In the genomic region with DNA sequence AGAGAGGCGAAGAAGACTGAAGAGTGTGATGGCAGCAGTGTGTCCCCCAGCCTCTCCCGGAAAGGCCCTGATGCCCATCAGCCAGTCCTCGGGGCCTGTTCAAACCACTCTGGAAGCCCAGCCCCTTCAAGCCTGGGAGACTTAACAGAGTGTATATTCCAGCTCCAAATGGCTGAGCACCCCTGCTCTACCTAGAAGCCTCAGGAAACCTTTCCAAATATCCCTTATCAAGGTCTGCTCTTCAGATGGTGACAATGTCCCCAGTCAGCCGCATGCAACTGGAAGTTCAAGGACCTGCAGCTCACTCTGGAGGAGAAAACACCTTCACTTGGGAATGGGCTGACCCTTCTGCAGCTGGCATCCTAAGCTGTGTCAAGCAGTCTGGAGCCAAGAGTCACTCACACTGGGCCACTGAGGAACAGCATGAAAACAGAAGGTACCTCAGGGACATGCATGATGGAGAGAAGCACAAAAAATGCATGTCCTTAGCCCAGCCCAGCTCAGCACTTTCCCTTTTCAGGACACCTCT, we compare ENCODE assay signal across 12 cellular contexts. TPM values are rescaled to one million over a fixed set of nuclear protein-coding genes. Genes with fewer than 3 reads are reported as not detected.
DNase-seq lines count a peak whose midpoint lies in the region; TF ChIP-seq lines count a peak whose summit lies in the region.
"Had no signal": no experiment of that assay in that cellular context is flagged by ENCODE, and none has a peak within 500 bp of the region (broad histone marks: within the 10 kb centered on the region; RNA-seq: fewer than 3 reads in every experiment).

No MANE protein-coding gene starts in this region.

- POLR2A ChIA-PET in PC-9 (lab: Charles Lee; ENCODE audit: unreplicated experiment) = no interaction called here

- peaks cover 5% of the 10 kb centered on the region for H3K9me3 Mint-ChIP-seq in progenitor cell of endocrine pancreas (ENCODE audit: low read depth)

- no peaks in the 10 kb centered on the region for H3K27me3 Mint-ChIP-seq in progenitor cell of endocrine pancreas

- DNase-seq in DMS53 (lab: John Stamatoyannopoulos, UW) (peak; percentile 20), DMS53 treated with DMSO at 0.1 percent for 48 hours (lab: John Stamatoyannopoulos, UW; ENCODE audit: unreplicated experiment) (no peak), PC-9 (no peak), esophagus squamous epithelium (lab: John Stamatoyannopoulos, UW) (no peak), progenitor cell of endocrine pancreas (ENCODE audit: low spot score, unreplicated experiment) (no peak), AG08396 (ENCODE audit: low spot score) (no peak), EL (no peak), NOMO-1 treated with DMSO at 0.1 percent for 48 hours (lab: John Stamatoyannopoulos, UW; ENCODE audit: unreplicated experiment) (no peak)
- DNase-seq: anterior cingulate cortex, NCI-H1092, NCI-H526, SK-N-SH had no signal

- H3K36me3 Mint-ChIP-seq in progenitor cell of endocrine pancreas (ENCODE audit: insufficient read depth) = peaks cover 9% of the 10 kb centered on the region

- H3K4me3 ChIP-seq in PC-9 (no peak overlapping the region), esophagus squamous epithelium (no peak overlapping the region)

- H3K27ac Mint-ChIP-seq in progenitor cell of endocrine pancreas = peak overlapping the region; percentile 97

- H3K36me3 ChIP-seq in PC-9 (ENCODE audit: low read depth) (peaks cover 28% of the 10 kb centered on the region), esophagus squamous epithelium (peaks cover 0 to 23% (median 6%) of the 10 kb centered on the region in 3 donors)

- H3K27ac ChIP-seq in PC-9 (peak overlapping the region; percentile 93), esophagus squamous epithelium (peak overlapping the region in 3 of 4 donors; percentile 84 to 100 (median 86))

- H3K79me2 ChIP-seq in PC-9 (ENCODE audit: low read depth) = peaks cover 95% of the 10 kb centered on the region

- CTCF ChIA-PET in PC-9 (lab: Charles Lee) = interaction anchor here (0.5 kb wide), 1 partner anchor 212 kb away, joined by 6 read pairs; no protein-coding TSS in a partner anchor

- WGBS in esophagus squamous epithelium, 2 donors = 80 to 83% methylated on average over 2 to 4 of the region's 4 CpGs

- H3F3A ChIP-seq in PC-9 (ENCODE audit: insufficient read depth, low read depth) = peaks cover 64% of the 10 kb centered on the region

- intact Hi-C loops in PC-9 (cut with micrococcal nuclease; ENCODE audit: unreplicated experiment) = no loop called here
- intact Hi-C loops in esophagus squamous epithelium (cut with DNase I) = no loop called here

- H3K4me2 ChIP-seq in PC-9 = peak overlapping the region; percentile 76; the same call in 1 of the 2 replicates
- H3K4me2 ChIP-seq: SK-N-SH had no signal

- BruUV-seq in PC-9 (replicated peaks; lab: Mats Ljungman, UMichigan) = no TSS peak

- no peak for TF ChIP-seq POLR2A in esophagus squamous epithelium (IDR thresholded peaks at IDR 0.05)

- H2AFZ ChIP-seq in PC-9 = no peak overlapping the region

- H3K27me3 ChIP-seq in PC-9 (ENCODE audit: insufficient read depth, low read depth) (no peaks in the 10 kb centered on the region), esophagus squamous epithelium (no peaks in the 10 kb centered on the region)

- H3K9me2 ChIP-seq in PC-9 (ENCODE audit: insufficient read depth) = no peaks in the 10 kb centered on the region
- H3K9me2 ChIP-seq: SK-N-SH had no signal

- no peak for TF ChIP-seq CTCF in PC-9 (conservative IDR thresholded peaks at IDR 0.05)
- TF ChIP-seq CTCF in esophagus squamous epithelium (IDR thresholded peaks at IDR 0.05) = no peak
- TF ChIP-seq CTCF in progenitor cell of endocrine pancreas (IDR thresholded peaks at IDR 0.05; ENCODE audit: unreplicated experiment) = no peak

- H3K9me3 ChIP-seq in PC-9 (ENCODE audit: insufficient read depth, low read depth) (0 out of 2 replicates have a peak, but pooled peaks cover 7% of the 10 kb centered on the region), esophagus squamous epithelium (no peaks in the 10 kb centered on the region)
- H3K9me3 ChIP-seq: SK-N-SH had no signal

- no peak overlapping the region for H3K4me3 Mint-ChIP-seq in progenitor cell of endocrine pancreas (ENCODE audit: low read depth)

- H4K20me1 ChIP-seq in PC-9 (ENCODE audit: insufficient read depth) = peaks cover 35% of the 10 kb centered on the region

- peaks cover 39% of the 10 kb centered on the region for H3K4me1 Mint-ChIP-seq in progenitor cell of endocrine pancreas (ENCODE audit: low read depth)

- peaks cover 82% of the 10 kb centered on the region for H3K4me1 ChIP-seq in PC-9 (replicated peaks; ENCODE audit: insufficient read depth)
- H3K4me1 ChIP-seq in esophagus squamous epithelium = peaks cover 42 to 91% (median 77%) of the 10 kb centered on the region in 3 donors

RNA-seq across cellular contexts. Expression of gene ANXA11, which starts 10.2 kb away (rescaled TPM):
- total RNA-seq in PC-9 (2021) (287 and 318 TPM in 2 replicates), esophagus squamous epithelium (100 to 1,000 TPM; 131 to 243 (median 163) TPM), progenitor cell of endocrine pancreas (120 and 126 TPM in 2 replicates)
